In the genomic region with DNA sequence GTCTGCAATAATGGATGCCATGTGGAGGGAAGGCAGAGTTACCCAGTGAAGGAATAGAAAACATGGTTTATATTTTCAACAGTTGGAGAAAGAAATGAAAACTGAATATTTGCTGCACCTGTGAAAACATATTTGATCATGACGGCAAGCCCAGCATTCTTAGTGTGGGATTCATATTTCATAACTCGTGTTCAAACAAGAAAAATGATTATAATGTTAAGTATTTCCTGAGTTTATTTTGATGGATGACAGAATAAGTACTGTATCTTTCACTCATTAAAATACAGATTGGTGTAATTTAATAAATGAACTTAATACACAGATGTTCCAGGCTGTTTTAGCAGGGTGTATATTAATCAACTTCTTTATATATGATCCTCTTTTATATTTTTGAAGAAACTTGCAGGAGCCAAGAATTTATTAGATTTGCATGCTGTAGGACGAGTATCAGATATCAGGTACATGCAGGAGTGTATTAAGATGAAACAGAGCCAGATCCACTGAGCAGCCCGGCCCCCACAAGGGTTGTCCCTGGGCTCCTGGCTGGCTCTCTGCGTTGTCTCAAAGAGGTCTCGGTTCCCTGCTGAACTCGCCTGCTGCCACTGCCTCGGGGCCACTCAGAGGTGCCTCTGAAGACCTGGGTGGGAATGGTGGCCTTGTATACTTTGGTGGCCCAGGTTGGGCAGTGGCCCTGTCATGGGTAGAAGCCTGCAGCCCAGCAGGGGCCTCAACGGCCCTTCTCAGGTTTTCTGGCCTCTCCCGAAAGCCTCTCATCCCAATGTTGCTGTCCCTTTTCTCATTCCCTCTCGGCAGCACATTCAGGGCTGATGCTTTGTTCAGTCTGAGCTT, we compare ENCODE assay signal across 21 cellular contexts.
A peak's percentile ranks its signal among the peaks of the same experiment; 100 is the strongest.
DNase-seq lines count a peak whose midpoint lies in the region; TF ChIP-seq lines count a peak whose summit lies in the region.
"Had no signal": no experiment of that assay in that cellular context is flagged by ENCODE, and none has a peak within 500 bp of the region (broad histone marks: within the 10 kb centered on the region; RNA-seq: fewer than 3 reads in every experiment).

No MANE protein-coding gene starts in this region.

- no peak for TF ChIP-seq POLR2A in spleen (IDR thresholded peaks at IDR 0.05)

- no peaks in the 10 kb centered on the region for H3K79me1 ChIP-seq in neuronal stem cell (ENCODE audit: low read depth, low read length)

- no peaks in the 10 kb centered on the region for H3K36me3 Mint-ChIP-seq in CD14-positive monocyte
- H3K36me3 Mint-ChIP-seq: activated naive CD8-positive, alpha-beta T cell treated with anti-CD3 and anti-CD28 coated beads for 36 hours; CD8-positive, alpha-beta T cell; naive thymus-derived CD8-positive, alpha-beta T cell; stimulated activated naive B cell treated with anti-CD40 and anti-IgM and Interleukin-4, amounts not matched to agents 10 μg/mL and 1 μg/mL and 100 μg/mL, for 72 hours; type B pancreatic cell had no signal

- H3K14ac ChIP-seq in neuronal stem cell (ENCODE audit: low read length): no peak overlapping the region

- peak overlapping the region; percentile 19 for H2AFZ ChIP-seq in neuronal stem cell (ENCODE audit: low read length)

- no peak overlapping the region for H2BK120ac ChIP-seq in neuronal stem cell (ENCODE audit: low read depth, low read length)

- no peak overlapping the region for H3K4ac ChIP-seq in neuronal stem cell (ENCODE audit: low read length)

- H3K23ac ChIP-seq in neuronal stem cell (ENCODE audit: low read depth, low read length, poor library complexity): no peak overlapping the region

- no peak overlapping the region for H3K4me2 ChIP-seq in neuronal stem cell (ENCODE audit: insufficient read depth, low read length, poor library complexity, severe bottlenecking)
- H3K4me2 ChIP-seq: A549, KMS-11 had no signal

- H3K4me3 ChIP-seq in adipocyte (ENCODE audit: low read length): no peak overlapping the region
- no peak overlapping the region for H3K4me3 ChIP-seq in fibroblast of pulmonary artery (replicated peaks; ENCODE audit: low read depth, low read length)
- H3K4me3 ChIP-seq in neuronal stem cell (ENCODE audit: low read length in 2 of 2): no peak overlapping the region
- no peak overlapping the region for H3K4me3 ChIP-seq in spleen
- H3K4me3 ChIP-seq: A549 had no signal

- no CpG with 5 or more reads among the region's 11 CpGs for WGBS in neuronal stem cell (ENCODE audit: extremely low coverage in 2 of 2, insufficient read length in 2 of 2, insufficient replicate concordance in 1 of 2), 2 donors
- WGBS in spleen, 5 donors: 67 to 74% (median 70%) methylated on average over 11 of the region's 11 CpGs

- H3K4me3 Mint-ChIP-seq in CD14-positive monocyte: no peak overlapping the region
- H3K4me3 Mint-ChIP-seq: activated CD4-positive, alpha-beta memory T cell treated with anti-CD3 and anti-CD28 coated beads, Interleukin-2, amount 10 ng/mL, durations not matched to agents 7 days and 5 days; activated naive CD8-positive, alpha-beta T cell treated with anti-CD3 and anti-CD28 coated beads for 36 hours; activated T-cell treated with anti-CD3 and anti-CD28 coated beads, Interleukin-2, amount 50 U/mL, for 4 hours; CD8-positive, alpha-beta T cell; naive thymus-derived CD8-positive, alpha-beta T cell; stimulated activated naive B cell treated with anti-CD40 and anti-IgM and Interleukin-4, amounts not matched to agents 10 μg/mL and 1 μg/mL and 100 μg/mL, for 72 hours; type B pancreatic cell had no signal

- H3K27ac ChIP-seq in neuronal stem cell (replicated peaks; ENCODE audit: low read length) (no peak overlapping the region), spleen (no peak overlapping the region)
- H3K27ac ChIP-seq: A549, KMS-11 had no signal

- no peaks in the 10 kb centered on the region for H3K9me3 Mint-ChIP-seq in CD14-positive monocyte
- H3K9me3 Mint-ChIP-seq: activated CD4-positive, alpha-beta memory T cell treated with anti-CD3 and anti-CD28 coated beads, Interleukin-2, amount 10 ng/mL, durations not matched to agents 7 days and 5 days; activated naive CD8-positive, alpha-beta T cell treated with anti-CD3 and anti-CD28 coated beads for 36 hours; activated T-cell treated with anti-CD3 and anti-CD28 coated beads, Interleukin-2, amount 50 U/mL, for 4 hours; CD8-positive, alpha-beta T cell; stimulated activated naive B cell treated with anti-CD40 and anti-IgM and Interleukin-4, amounts not matched to agents 10 μg/mL and 1 μg/mL and 100 μg/mL, for 72 hours; type B pancreatic cell had no signal

- TF ChIP-seq CTCF in CD14-positive monocyte (IDR thresholded peaks at IDR 0.05) (no peak), fibroblast of pulmonary artery (IDR thresholded peaks at IDR 0.05; ENCODE audit: low read length, missing control alignments) (no peak), spleen (IDR thresholded peaks at IDR 0.05 in 8 of 11, conservative IDR thresholded peaks at IDR 0.05 in 3 of 11) (no peak)

- H3K36me3 ChIP-seq in adipocyte (ENCODE audit: control insufficient read depth, insufficient read depth, low read length, severe bottlenecking) (no peaks in the 10 kb centered on the region), neuronal stem cell (replicated peaks in 1 of 2; ENCODE audit: control insufficient read depth in 2 of 2, insufficient read depth in 2 of 2, low read length in 2 of 2) (no peaks in the 10 kb centered on the region), spleen (no peaks in the 10 kb centered on the region)

- H3K18ac ChIP-seq in neuronal stem cell (ENCODE audit: low read length): no peak overlapping the region

- no peak overlapping the region for H4K8ac ChIP-seq in neuronal stem cell (ENCODE audit: low read depth, low read length)

- no peak overlapping the region for H2BK5ac ChIP-seq in neuronal stem cell (ENCODE audit: low read length)

- peaks cover 62% of the 10 kb centered on the region for H3K27me3 ChIP-seq in adipocyte (replicated peaks; ENCODE audit: control insufficient read depth, insufficient read depth, low read length)
- no peaks in the 10 kb centered on the region for H3K27me3 ChIP-seq in neuronal stem cell (ENCODE audit: control insufficient read depth in 3 of 3, insufficient read depth in 3 of 3, low read depth in 1 of 3, low read length in 3 of 3)
- H3K27me3 ChIP-seq in spleen (replicated peaks in 1 of 7): peaks cover 0 to 54% (median 0%) of the 10 kb centered on the region in 7 donors

- DNase-seq in CD14-positive monocyte (ENCODE audit: low spot score) (peak; percentile 22), adipocyte (ENCODE audit: low read depth) (peak; percentile 50), fibroblast of pulmonary artery (ENCODE audit: low read depth) (peak; percentile 3), neuronal stem cell (ENCODE audit: low spot score) (no peak), NCI-H2081 (lab: John Stamatoyannopoulos, UW) (no peak), spleen (no peak), NCI-H1105 (lab: John Stamatoyannopoulos, UW) (no peak)
- no peak for DNase-seq in activated CD4-positive, alpha-beta T cell treated with anti-CD3 and anti-CD28 coated beads, Interleukin-2, amount 50 U/mL, for 48 hours
- DNase-seq: activated CD4-positive, alpha-beta memory T cell treated with anti-CD3 and anti-CD28 coated beads, Interleukin-2, amount 10 ng/mL, durations not matched to agents 7 days and 5 days; activated naive CD8-positive, alpha-beta T cell treated with anti-CD3 and anti-CD28 coated beads for 36 hours; activated T-cell treated with anti-CD3 and anti-CD28 coated beads, Interleukin-2, amount 50 U/mL, for 4 hours; CD8-positive, alpha-beta T cell; DMS79; naive thymus-derived CD8-positive, alpha-beta T cell; NCI-H1092 treated with DMSO at 0.1 percent for 48 hours; NCI-H82; stimulated activated naive B cell treated with anti-CD40 and anti-IgM and Interleukin-4, amounts not matched to agents 10 μg/mL and 1 μg/mL and 100 μg/mL, for 72 hours; SW 1271 had no signal

- no peaks in the 10 kb centered on the region for H3K4me1 ChIP-seq in adipocyte (ENCODE audit: control insufficient read depth, insufficient read depth, low read length)
- peaks cover 0 to 3% of the 10 kb centered on the region in 2 donors for H3K4me1 ChIP-seq in neuronal stem cell (ENCODE audit: control insufficient read depth in 2 of 2, insufficient read depth in 1 of 2, low read depth in 1 of 2, low read length in 2 of 2)
- no peaks in the 10 kb centered on the region for H3K4me1 ChIP-seq in spleen
- H3K4me1 ChIP-seq: A549 had no signal

- no peak overlapping the region for H3K9ac ChIP-seq in adipocyte (ENCODE audit: low read length)
- H3K9ac ChIP-seq in neuronal stem cell (ENCODE audit: low read depth, low read length, poor library complexity): no peak overlapping the region
- H3K9ac ChIP-seq: KMS-11 had no signal

- H3K9me3 ChIP-seq in adipocyte (ENCODE audit: control insufficient read depth, low read length) (no peaks in the 10 kb centered on the region), neuronal stem cell (replicated peaks in 1 of 2; ENCODE audit: control insufficient read depth in 2 of 2, insufficient read depth in 1 of 2, low read depth in 1 of 2, low read length in 2 of 2) (peaks cover 0 to 2% of the 10 kb centered on the region in 2 donors), spleen (no peaks in the 10 kb centered on the region)
- H3K9me3 ChIP-seq: A549 had no signal

- no peak overlapping the region for H2BK12ac ChIP-seq in neuronal stem cell (ENCODE audit: low read length)

- intact Hi-C loops in CD14-positive monocyte (cut with micrococcal nuclease): no loop called here
- intact Hi-C loops in spleen (cut with DNase I; ENCODE audit: low total_unique reads): no loop called here

- no peak overlapping the region for H3K27ac Mint-ChIP-seq in CD14-positive monocyte
- H3K27ac Mint-ChIP-seq: activated CD4-positive, alpha-beta memory T cell treated with anti-CD3 and anti-CD28 coated beads, Interleukin-2, amount 10 ng/mL, durations not matched to agents 7 days and 5 days; activated naive CD8-positive, alpha-beta T cell treated with anti-CD3 and anti-CD28 coated beads for 36 hours; CD8-positive, alpha-beta T cell; naive thymus-derived CD8-positive, alpha-beta T cell; stimulated activated naive B cell treated with anti-CD40 and anti-IgM and Interleukin-4, amounts not matched to agents 10 μg/mL and 1 μg/mL and 100 μg/mL, for 72 hours; type B pancreatic cell had no signal

- peaks cover 2 to 10% (median 4%) of the 10 kb centered on the region in 3 donors for H3K27me3 Mint-ChIP-seq in CD14-positive monocyte (ENCODE audit: low read depth in 3 of 3)

- no peak overlapping the region for H2AK5ac ChIP-seq in neuronal stem cell (ENCODE audit: low read depth, low read length)

- H2BK15ac ChIP-seq in neuronal stem cell (ENCODE audit: low read length): no peak overlapping the region

- H3K4me1 Mint-ChIP-seq in CD14-positive monocyte: no peaks in the 10 kb centered on the region

- no peak overlapping the region for H4K91ac ChIP-seq in neuronal stem cell (ENCODE audit: low read depth, low read length, poor library complexity)

Comparison
In these comparisons a context has a peak if more than half of its experiments do, and no peak if none do; other contexts are left out.
1. DNase-seq: peak in CD14-positive monocyte (single experiment), adipocyte (single experiment) and fibroblast of pulmonary artery (single experiment); none in neuronal stem cell (single experiment), NCI-H2081 (0 of 2), spleen (single experiment), NCI-H1105 (single experiment) and activated CD4-positive, alpha-beta T cell treated with anti-CD3 and anti-CD28 coated beads, Interleukin-2, amount 50 U/mL, for 48 hours (0 of 2).